In genomic region chr2:236161082-236161462, GRCh38 we compare ENCODE assay signal across 16 cellular contexts. TPM values are rescaled to one million over a fixed set of nuclear protein-coding genes. Genes with fewer than 3 reads are reported as not detected.
"Had no signal": no experiment of that assay in that cellular context is flagged by ENCODE, and none has a peak within 500 bp of the region (broad histone marks: within the 10 kb centered on the region; RNA-seq: fewer than 3 reads in every experiment).

No MANE protein-coding gene starts in this region.

- DNase-seq: activated CD4-positive, alpha-beta memory T cell treated with anti-CD3 and anti-CD28 coated beads for 36 hours; activated CD4-positive, alpha-beta T cell treated with anti-CD3 and anti-CD28 coated beads for 36 hours; activated CD8-positive, alpha-beta memory T cell treated with anti-CD3 and anti-CD28 coated beads, Interleukin-2, amount 10 ng/mL, durations not matched to agents 7 days and 5 days; amniotic stem cell; effector CD4-positive, alpha-beta T cell; heart left ventricle; left ventricle myocardium inferior; stimulated activated CD4-positive, alpha-beta T cell treated with anti-CD3 and anti-CD28 coated beads, Interleukin-4, amount 100 ng/mL, for 24 hours had no signal

- H3K4me3 ChIP-seq: heart left ventricle, left ventricle myocardium inferior, pancreas, thoracic aorta, upper lobe of right lung had no signal

- FAIRE-seq: frontal cortex, pancreas, TTC549 had no signal

- H3K27ac ChIP-seq: heart left ventricle, left ventricle myocardium inferior, pancreas, thoracic aorta, upper lobe of right lung had no signal

- H3K9me3 ChIP-seq: heart left ventricle, left ventricle myocardium inferior, pancreas, thoracic aorta, upper lobe of right lung had no signal

- H3K36me3 ChIP-seq: heart left ventricle, left ventricle myocardium inferior, pancreas, thoracic aorta, upper lobe of right lung had no signal

RNA-seq across cellular contexts. Expression of gene GBX2, which starts 7.1 kb away (rescaled TPM):
- total RNA-seq: activated CD4-positive, alpha-beta memory T cell treated with anti-CD3 and anti-CD28 coated beads for 36 hours; activated CD4-positive, alpha-beta T cell treated with anti-CD3 and anti-CD28 coated beads for 36 hours; activated CD8-positive, alpha-beta memory T cell treated with anti-CD3 and anti-CD28 coated beads, Interleukin-2, amount 10 ng/mL, durations not matched to agents 7 days and 5 days; left ventricle myocardium inferior; mononuclear cell; pancreas; sciatic nerve; thoracic aorta; upper lobe of right lung had no signal
- polyA plus RNA-seq: esophagus, pancreas had no signal
